In genomic region chr15:78507831-78508160, GRCh38 we compare ENCODE assay signal across 8 cellular contexts. TPM values are rescaled to one million over a fixed set of nuclear protein-coding genes. Genes with fewer than 3 reads are reported as not detected.
DNase-seq lines count a peak whose midpoint lies in the region; ATAC-seq, FAIRE-seq and TF ChIP-seq lines count a peak whose summit lies in the region.

No MANE protein-coding gene starts in this region.

- H3K27ac Mint-ChIP-seq in nephron, result peak overlapping the region in 2 of 3 experiments; percentile 13 to 65

- peaks cover 11% of the 10 kb centered on the region for H3K27me3 Mint-ChIP-seq in nephron (ENCODE audit: low read depth)

- peak overlapping the region; percentile 85 to 90 (median 90) for H3K4me3 Mint-ChIP-seq in nephron

- FAIRE-seq in endothelial cell of umbilical vein (lab: Jason Lieb, UNC), result no peak

- BruUV-seq in PC-3 (replicated peaks; lab: Mats Ljungman, UMichigan) (no TSS peak), endothelial cell of umbilical vein (replicated peaks; lab: Mats Ljungman, UMichigan) (no TSS peak)

- H3K4me3 ChIP-seq in BLaER1 treated with 17β-estradiol and CSF1 and Interleukin-3, amounts not matched to agents 10 nM and 100 nM, result peak overlapping the region; percentile 65 to 84 (median 74)
- H3K4me3 ChIP-seq in PC-3 (ENCODE audit: low read length) (peak overlapping the region; percentile 76), endothelial cell of umbilical vein (replicated peaks in 1 of 3; ENCODE audit: insufficient read depth in 1 of 3, low read depth in 1 of 3, low read length in 3 of 3) (peak overlapping the region; percentile 35 to 65 (median 65))

- H3F3A ChIP-seq in PC-3 (ENCODE audit: low read length, unreplicated experiment), result no peaks in the 10 kb centered on the region

- intact Hi-C loops in PC-3 (cut with micrococcal nuclease), result loop anchor here (5.0 kb wide), 1 partner anchor 35 kb away; the partner anchor contains the start of gene PSMA4
- intact Hi-C loops in endothelial cell of umbilical vein (cut with micrococcal nuclease), result loop anchor here (1.0 to 2.0 kb wide), 3 partner anchors 33 to 209 kb away; partner anchors contain the start of genes IREB2, PSMA4 and SKIC8

- H3K4me1 Mint-ChIP-seq in nephron, result peaks cover 5% of the 10 kb centered on the region

- peak overlapping the region; percentile 84 for H2AFZ ChIP-seq in PC-3 (ENCODE audit: low read length)
- H2AFZ ChIP-seq in endothelial cell of umbilical vein (ENCODE audit: low read depth, low read length), result peak overlapping the region; percentile 97

- H3K4me1 ChIP-seq in BLaER1 treated with 17β-estradiol and CSF1 and Interleukin-3, amounts not matched to agents 10 nM and 100 nM, result peaks cover 0 to 15% (median 9%) of the 10 kb centered on the region in 10 experiments; a peak in 16 of 20 replicates
- peaks cover 5% of the 10 kb centered on the region; the same call in 1 of the 2 replicates for H3K4me1 ChIP-seq in PC-3 (ENCODE audit: insufficient read depth, low read length)
- peaks cover 4% of the 10 kb centered on the region for H3K4me1 ChIP-seq in endothelial cell of umbilical vein (ENCODE audit: control insufficient read depth, extremely low read depth, insufficient read depth, low read length)

- H3K27ac ChIP-seq in BLaER1 treated with 17β-estradiol and CSF1 and Interleukin-3, amounts not matched to agents 10 nM and 100 nM, result peak overlapping the region in 4 of 11 experiments; percentile 7 to 28 (median 22); a peak in 3 of 22 replicates
- H3K27ac ChIP-seq in PC-3 (ENCODE audit: low read length) (no peak overlapping the region), endothelial cell of umbilical vein (ENCODE audit: insufficient read depth, low read depth, low read length) (no peak overlapping the region)

- peaks cover 0 to 11% (median 0%) of the 10 kb centered on the region in 11 experiments; a peak in 1 of 22 replicates for H4K20me1 ChIP-seq in BLaER1 treated with 17β-estradiol and CSF1 and Interleukin-3, amounts not matched to agents 10 nM and 100 nM
- no peaks in the 10 kb centered on the region for H4K20me1 ChIP-seq in PC-3 (ENCODE audit: low read length)
- no peaks in the 10 kb centered on the region for H4K20me1 ChIP-seq in endothelial cell of umbilical vein (replicated peaks; ENCODE audit: control insufficient read depth, extremely low read depth, insufficient read depth, low read length)

- H3K9me3 Mint-ChIP-seq in nephron, result no peaks in the 10 kb centered on the region

- TF ChIP-seq POLR2A in endothelial cell of umbilical vein (IDR thresholded peaks at IDR 0.05; ENCODE audit: low read depth, low read length), result no peak

- H3K36me3 Mint-ChIP-seq in nephron (ENCODE audit: low read depth), result peaks cover 3% of the 10 kb centered on the region

- no peaks in the 10 kb centered on the region for H3K36me3 ChIP-seq in BLaER1 treated with 17β-estradiol and CSF1 and Interleukin-3, amounts not matched to agents 10 nM and 100 nM
- no peaks in the 10 kb centered on the region for H3K36me3 ChIP-seq in PC-3 (ENCODE audit: low read depth, low read length)
- no peaks in the 10 kb centered on the region for H3K36me3 ChIP-seq in endothelial cell of umbilical vein (ENCODE audit: control insufficient read depth in 2 of 2, extremely low read depth in 1 of 2, insufficient read depth in 2 of 2, low read length in 2 of 2)

- H3K4me2 ChIP-seq in BLaER1 treated with 17β-estradiol and CSF1 and Interleukin-3, amounts not matched to agents 10 nM and 100 nM, result peak overlapping the region; percentile 91 to 100 (median 97)
- H3K4me2 ChIP-seq in PC-3 (ENCODE audit: low read length), result peak overlapping the region; percentile 88
- peak overlapping the region; percentile 57 for H3K4me2 ChIP-seq in endothelial cell of umbilical vein (ENCODE audit: insufficient read depth, low read length)

- H3K9me3 ChIP-seq in BLaER1 treated with 17β-estradiol and CSF1 and Interleukin-3, amounts not matched to agents 10 nM and 100 nM (replicated peaks in 1 of 11), result no peaks in the 10 kb centered on the region
- H3K9me3 ChIP-seq in PC-3 (ENCODE audit: low read length) (no peaks in the 10 kb centered on the region), endothelial cell of umbilical vein (replicated peaks; ENCODE audit: control insufficient read depth, insufficient read depth, low read length) (no peaks in the 10 kb centered on the region)

- peak; percentile 32 for ATAC-seq in GM21723 (IDR thresholded peaks at IDR 0.05; ENCODE audit: unreplicated experiment)
- peak; percentile 29 for ATAC-seq in PC-3
- ATAC-seq in HG03520 (IDR thresholded peaks at IDR 0.05; ENCODE audit: unreplicated experiment), result no peak

- no peak for TF ChIP-seq CTCF in PC-3 (conservative IDR thresholded peaks at IDR 0.05; ENCODE audit: low read depth, low read length)
- no peak for TF ChIP-seq CTCF in endothelial cell of umbilical vein (IDR thresholded peaks at IDR 0.05; ENCODE audit: extremely low read depth in 1 of 2, insufficient read depth in 1 of 2, low read depth in 1 of 2, low read length in 2 of 2)
- no peak for TF ChIP-seq CTCF in nephron (IDR thresholded peaks at IDR 0.05; ENCODE audit: unreplicated experiment in 3 of 3)

- peaks cover 10 to 25% (median 18%) of the 10 kb centered on the region in 11 experiments; a peak in 19 of 22 replicates for H3K27me3 ChIP-seq in BLaER1 treated with 17β-estradiol and CSF1 and Interleukin-3, amounts not matched to agents 10 nM and 100 nM
- H3K27me3 ChIP-seq in PC-3 (ENCODE audit: low read length) (no peaks in the 10 kb centered on the region), endothelial cell of umbilical vein (ENCODE audit: control insufficient read depth in 2 of 2, insufficient read depth in 2 of 2, low read length in 2 of 2) (peaks cover 3 to 4% of the 10 kb centered on the region in 2 experiments)

- no peaks in the 10 kb centered on the region for H3K79me2 ChIP-seq in PC-3 (ENCODE audit: low read length)
- no peaks in the 10 kb centered on the region for H3K79me2 ChIP-seq in endothelial cell of umbilical vein (ENCODE audit: control insufficient read depth, insufficient read depth, low read length)

- H3K9ac ChIP-seq in BLaER1 treated with 17β-estradiol and CSF1 and Interleukin-3, amounts not matched to agents 10 nM and 100 nM, result peak overlapping the region; percentile 60 to 76 (median 70)
- H3K9ac ChIP-seq in PC-3 (ENCODE audit: low read length), result peak overlapping the region; percentile 60
- H3K9ac ChIP-seq in endothelial cell of umbilical vein (replicated peaks; ENCODE audit: extremely low read depth, insufficient read depth, low read length), result peak overlapping the region; percentile 48

- CTCF ChIA-PET in PC-3 (lab: Charles Lee) (no interaction called here), endothelial cell of umbilical vein (lab: Charles Lee) (interaction anchor here (0.9 to 1.3 kb wide), 2 partner anchors 17 to 58 kb away, joined by 3 to 6 read pairs; partner anchors contain the start of gene CHRNA5)

- POLR2A ChIA-PET in PC-3 (lab: Charles Lee; ENCODE audit: unreplicated experiment), result interaction anchor here (1.2 kb wide), 1 partner anchor 58 kb away, joined by 5 read pairs; the partner anchor contains the start of gene CHRNA5
- POLR2A ChIA-PET in endothelial cell of umbilical vein (lab: Charles Lee), result no interaction called here

- dilution Hi-C loops in endothelial cell of umbilical vein (cut with MboI; ENCODE audit: extremely low pct_ligation_motif_present, low sequenced_read_pairs), result no loop called here

- no peak for DNase-seq in PC-3
- no peak for DNase-seq in endothelial cell of umbilical vein (ENCODE audit: low read depth, low spot score)
- DNase-seq in AG20443 (ENCODE audit: low spot score), result no peak
- DNase-seq in EL, result no peak

- no peaks in the 10 kb centered on the region for H3K9me1 ChIP-seq in endothelial cell of umbilical vein (replicated peaks; ENCODE audit: control insufficient read depth, extremely low read depth, insufficient read depth, low read length)

- no peaks in the 10 kb centered on the region for H3K9me2 ChIP-seq in PC-3 (replicated peaks; ENCODE audit: low read length)

TF ChIP-seq in endothelial cell of umbilical vein, 7 proteins besides CTCF, POLR2A, EP300 and RAD21 (continues in another document):
- TF ChIP-seq MAX (IDR thresholded peaks at IDR 0.05; ENCODE audit: insufficient read depth, insufficient read length) (no peak), POLR2AphosphoS5 (IDR thresholded peaks at IDR 0.05; ENCODE audit: insufficient read depth, low read depth, low read length) (no peak)

RNA-seq across cellular contexts. Expression of gene HYKK, which starts 0.4 kb away (rescaled TPM):
- 2.9 and 7.3 TPM in 2 replicates for total RNA-seq in PC-3 (2014; rRNA removed)
- total RNA-seq in endothelial cell of umbilical vein, result 2.1 and 2.7 TPM in 2 replicates
- polyA plus RNA-seq in endothelial cell of umbilical vein, result 1.0 and 1.3 TPM in 2 replicates
- 1.8 and 2.1 TPM in 2 replicates for polyA plus RNA-seq in endothelial cell of umbilical vein (2011; cell fraction: cytosol; rRNA removed)
- polyA plus RNA-seq in endothelial cell of umbilical vein (2011; cell fraction: nucleus; rRNA removed), result 1.2 and 1.3 TPM in 2 replicates
- polyA plus RNA-seq in endothelial cell of umbilical vein (2012), result 1.5 and 2.2 TPM in 2 replicates
- 0.87 and 1.6 TPM in 2 replicates for polyA minus RNA-seq in endothelial cell of umbilical vein
- polyA minus RNA-seq in endothelial cell of umbilical vein (2011; cell fraction: cytosol; rRNA and poly(A)+ RNA removed), result 5.4 TPM
- 0.53 and 1.0 TPM in 2 replicates for polyA minus RNA-seq in endothelial cell of umbilical vein (2011; cell fraction: nucleus; rRNA and poly(A)+ RNA removed)

RNA-seq across cellular contexts. Expression of gene PSMA4, which starts 32.4 kb away (rescaled TPM):
- total RNA-seq in PC-3 (2014; rRNA removed) (198 and 245 TPM in 2 replicates), endothelial cell of umbilical vein (250 and 260 TPM in 2 replicates)
- 238 and 279 TPM in 2 replicates for polyA plus RNA-seq in endothelial cell of umbilical vein
- 320 and 357 TPM in 2 replicates for polyA plus RNA-seq in endothelial cell of umbilical vein (2011; cell fraction: cytosol; rRNA removed)
- 161 and 222 TPM in 2 replicates for polyA plus RNA-seq in endothelial cell of umbilical vein (2011; cell fraction: nucleus; rRNA removed)
- 268 and 475 TPM in 2 replicates for polyA plus RNA-seq in endothelial cell of umbilical vein (2012)
- 104 and 122 TPM in 2 replicates for polyA minus RNA-seq in endothelial cell of umbilical vein
- 121 TPM for polyA minus RNA-seq in endothelial cell of umbilical vein (2011; cell fraction: cytosol; rRNA and poly(A)+ RNA removed)
- 34.0 and 56.6 TPM in 2 replicates for polyA minus RNA-seq in endothelial cell of umbilical vein (2011; cell fraction: nucleus; rRNA and poly(A)+ RNA removed)

RNA-seq across cellular contexts. Expression of gene CHRNA5, which starts 57.5 kb away (rescaled TPM):
- total RNA-seq in PC-3 (2014; rRNA removed) (8.4 and 11.0 TPM in 2 replicates), endothelial cell of umbilical vein (12.7 and 15.6 TPM in 2 replicates)
- polyA plus RNA-seq in endothelial cell of umbilical vein, result 5.1 and 6.4 TPM in 2 replicates
- 9.2 and 9.8 TPM in 2 replicates for polyA plus RNA-seq in endothelial cell of umbilical vein (2011; cell fraction: cytosol; rRNA removed)
- 3.5 and 7.6 TPM in 2 replicates for polyA plus RNA-seq in endothelial cell of umbilical vein (2011; cell fraction: nucleus; rRNA removed)
- polyA plus RNA-seq in endothelial cell of umbilical vein (2012), result 7.4 and 16.2 TPM in 2 replicates
- polyA minus RNA-seq in endothelial cell of umbilical vein, result 4.8 and 6.0 TPM in 2 replicates
- 9.7 TPM for polyA minus RNA-seq in endothelial cell of umbilical vein (2011; cell fraction: cytosol; rRNA and poly(A)+ RNA removed)
- polyA minus RNA-seq in endothelial cell of umbilical vein (2011; cell fraction: nucleus; rRNA and poly(A)+ RNA removed), result 2.4 and 3.2 TPM in 2 replicates
